ENCODE assay signal across 20 cellular contexts in the genomic region with DNA sequence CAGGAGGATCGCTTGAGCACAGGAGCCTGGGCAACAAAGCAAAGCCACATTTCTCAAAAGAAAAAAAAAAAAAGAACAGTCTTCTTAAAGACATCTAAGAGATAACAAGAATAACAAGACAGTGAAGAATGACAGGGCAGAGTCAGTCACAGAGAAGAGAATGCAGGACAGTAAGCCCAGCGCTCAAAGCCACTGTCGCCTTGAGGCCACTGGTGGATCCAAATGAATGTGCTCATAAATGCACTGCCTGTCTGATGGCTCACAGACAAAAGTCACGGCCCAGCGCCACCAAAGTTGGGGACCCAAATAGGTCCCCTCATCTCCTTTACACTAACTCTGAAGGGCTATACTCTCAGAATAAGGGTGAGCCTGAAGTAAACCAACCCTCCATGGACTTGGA.
"Had no signal": no experiment of that assay in that cellular context is flagged by ENCODE, and none has a peak within 500 bp of the region (broad histone marks: within the 10 kb centered on the region; RNA-seq: fewer than 3 reads in every experiment).

No MANE protein-coding gene starts in this region.

- H3K4me3 Mint-ChIP-seq: memory B cell, mesothelial cell of epicardium, naive B cell had no signal

- ATAC-seq: mucosa of descending colon had no signal

- H3K4me2 ChIP-seq: hepatocyte had no signal

- H3K4me3 ChIP-seq: coronary artery, dorsolateral prefrontal cortex, esophagus muscularis mucosa, gastroesophageal sphincter, heart left ventricle, hepatocyte, left lung, lung, mucosa of descending colon had no signal

- H3K36me3 Mint-ChIP-seq: memory B cell, mesothelial cell of epicardium, naive B cell had no signal

- H3K27ac Mint-ChIP-seq: memory B cell, mesothelial cell of epicardium had no signal

- H3K27me3 ChIP-seq: dorsolateral prefrontal cortex, esophagus muscularis mucosa, gastroesophageal sphincter, heart left ventricle, hepatocyte, left lung had no signal

- H3K27ac ChIP-seq: coronary artery, dorsolateral prefrontal cortex, esophagus muscularis mucosa, foreskin keratinocyte, gastroesophageal sphincter, heart left ventricle, hepatocyte had no signal

- H3K79me2 ChIP-seq: hepatocyte had no signal

- H3K9me3 ChIP-seq: esophagus muscularis mucosa, gastroesophageal sphincter, heart left ventricle, left lung, mucosa of descending colon had no signal

- H2AFZ ChIP-seq: hepatocyte had no signal

- H3K36me3 ChIP-seq: esophagus muscularis mucosa, gastroesophageal sphincter, heart left ventricle, left lung had no signal

- DNase-seq: dermis blood vessel endothelial cell; effector CD4-positive, alpha-beta T cell; effector memory CD4-positive, alpha-beta T cell; foreskin keratinocyte; heart left ventricle; left cardiac atrium; left ventricle myocardium superior; mammary epithelial cell; mesendoderm; mucosa of descending colon; naive B cell had no signal

- H3K4me1 Mint-ChIP-seq: memory B cell, naive B cell had no signal
